Comparison of ENCODE assay signal across 29 cellular contexts in genomic region chr11:15569626-15570025, GRCh38.
DNase-seq lines count a peak whose midpoint lies in the region; TF ChIP-seq lines count a peak whose summit lies in the region.
"Had no signal": no experiment of that assay in that cellular context is flagged by ENCODE, and none has a peak within 500 bp of the region (broad histone marks: within the 10 kb centered on the region; RNA-seq: fewer than 3 reads in every experiment).

No MANE protein-coding gene starts in this region.

- intact Hi-C loops in activated CD4-positive, alpha-beta T cell treated with anti-CD3 and anti-CD28 coated beads, Interleukin-2, amount 10 ng/mL, durations not matched to agents 24 days and 14 days (cut with micrococcal nuclease) = no loop called here

- H3K36me3 Mint-ChIP-seq in activated CD4-positive, alpha-beta T cell treated with anti-CD3 and anti-CD28 coated beads, Interleukin-2, amount 10 ng/mL, durations not matched to agents 24 days and 14 days (ENCODE audit: low read depth) = no peaks in the 10 kb centered on the region
- H3K36me3 Mint-ChIP-seq: activated naive CD8-positive, alpha-beta T cell treated with anti-CD3 and anti-CD28 coated beads for 36 hours; IgD-negative memory B cell; mesothelial cell of epicardium; natural killer cell treated with Interleukin-12 subunit alpha and Interleukin-12 subunit beta and Interleukin-15 and Interleukin-18, amount 100 ng/mL, for 72 hours; stimulated activated naive B cell treated with anti-CD40 and anti-IgM and Interleukin-4, amounts not matched to agents 10 μg/mL and 1 μg/mL and 100 μg/mL, for 72 hours had no signal

- H3K27me3 Mint-ChIP-seq in activated CD4-positive, alpha-beta T cell treated with anti-CD3 and anti-CD28 coated beads, Interleukin-2, amount 10 ng/mL, durations not matched to agents 24 days and 14 days = no peaks in the 10 kb centered on the region
- H3K27me3 Mint-ChIP-seq: activated naive CD8-positive, alpha-beta T cell treated with anti-CD3 and anti-CD28 coated beads for 36 hours; IgD-negative memory B cell; natural killer cell treated with Interleukin-12 subunit alpha and Interleukin-12 subunit beta and Interleukin-15 and Interleukin-18, amount 100 ng/mL, for 72 hours; stimulated activated naive B cell treated with anti-CD40 and anti-IgM and Interleukin-4, amounts not matched to agents 10 μg/mL and 1 μg/mL and 100 μg/mL, for 72 hours had no signal

- no peak for TF ChIP-seq CTCF in 22Rv1 (IDR thresholded peaks at IDR 0.05)

- no peak overlapping the region for H3K4me3 Mint-ChIP-seq in activated CD4-positive, alpha-beta T cell treated with anti-CD3 and anti-CD28 coated beads, Interleukin-2, amount 10 ng/mL, durations not matched to agents 24 days and 14 days
- H3K4me3 Mint-ChIP-seq: activated naive CD8-positive, alpha-beta T cell treated with anti-CD3 and anti-CD28 coated beads for 36 hours; activated T-helper 1 cell treated with anti-CD3 and anti-CD28 coated beads, Interleukin-12 subunit alpha, Interleukin-12 subunit beta, Interleukin-2, Interleukin-4 antibody, amounts not matched to agents 30 ng/mL and 10 ng/mL and 1 ng/mL, durations not matched to agents 14 hours and 24 hours and 36 hours; IgD-negative memory B cell; mesothelial cell of epicardium; natural killer cell treated with Interleukin-12 subunit alpha and Interleukin-12 subunit beta and Interleukin-15 and Interleukin-18, amount 100 ng/mL, for 72 hours; stimulated activated naive B cell treated with anti-CD40 and anti-IgM and Interleukin-4, amounts not matched to agents 10 μg/mL and 1 μg/mL and 100 μg/mL, for 72 hours had no signal

- H3K27ac ChIP-seq in 22Rv1 = peak overlapping the region; percentile 42; the same call in 1 of the 2 replicates
- H3K27ac ChIP-seq: C4-2B, parathyroid adenoma, PC-9, thoracic aorta had no signal

- DNase-seq in NCI-H69 (lab: John Stamatoyannopoulos, UW) (peak; percentile 83), epidermal melanocyte (ENCODE audit: insufficient read length, low spot score) (peak; percentile 41), inferior parietal cortex (ENCODE audit: extremely low spot score) (peak; percentile 13), iPS-NIHi7 (ENCODE audit: extremely low spot score) (no peak), NCI-H82 (lab: John Stamatoyannopoulos, UW) (no peak)
- no peak for DNase-seq in activated CD8-positive, alpha-beta memory T cell treated with anti-CD3 and anti-CD28 coated beads, Interleukin-2, amount 50 U/mL, for 48 hours
- DNase-seq in activated CD4-positive, alpha-beta T cell treated with anti-CD3 and anti-CD28 coated beads, Interleukin-2, amount 10 ng/mL, durations not matched to agents 24 days and 14 days = no peak
- DNase-seq: activated CD8-positive, alpha-beta memory T cell treated with anti-CD3 and anti-CD28 coated beads for 24 hours; activated naive CD8-positive, alpha-beta T cell treated with anti-CD3 and anti-CD28 coated beads for 36 hours; dermis blood vessel endothelial cell; DMS 273 treated with DMSO at 0.1 percent for 48 hours; foreskin fibroblast; GOT3; MG63; NCI-H1436; NCI-H748 treated with DMSO at 0.1 percent for 48 hours; PC-9; SK-N-SH; stimulated activated CD4-positive, alpha-beta T cell treated with anti-CD3 and anti-CD28 coated beads, Interleukin-2, amount 100 ng/mL, for 24 hours; stimulated activated naive B cell treated with anti-CD40 and anti-IgM and Interleukin-4, amounts not matched to agents 10 μg/mL and 1 μg/mL and 100 μg/mL, for 72 hours; T-helper 9 cell had no signal

- no peaks in the 10 kb centered on the region for H3K4me1 Mint-ChIP-seq in activated CD4-positive, alpha-beta T cell treated with anti-CD3 and anti-CD28 coated beads, Interleukin-2, amount 10 ng/mL, durations not matched to agents 24 days and 14 days
- H3K4me1 Mint-ChIP-seq: activated naive CD8-positive, alpha-beta T cell treated with anti-CD3 and anti-CD28 coated beads for 36 hours; IgD-negative memory B cell; stimulated activated naive B cell treated with anti-CD40 and anti-IgM and Interleukin-4, amounts not matched to agents 10 μg/mL and 1 μg/mL and 100 μg/mL, for 72 hours had no signal

- no peaks in the 10 kb centered on the region for H3K9me3 Mint-ChIP-seq in activated CD4-positive, alpha-beta T cell treated with anti-CD3 and anti-CD28 coated beads, Interleukin-2, amount 10 ng/mL, durations not matched to agents 24 days and 14 days
- H3K9me3 Mint-ChIP-seq: activated naive CD8-positive, alpha-beta T cell treated with anti-CD3 and anti-CD28 coated beads for 36 hours; activated T-helper 1 cell treated with anti-CD3 and anti-CD28 coated beads, Interleukin-12 subunit alpha, Interleukin-12 subunit beta, Interleukin-2, Interleukin-4 antibody, amounts not matched to agents 30 ng/mL and 10 ng/mL and 1 ng/mL, durations not matched to agents 14 hours and 24 hours and 36 hours; mesothelial cell of epicardium had no signal

- H3K27ac Mint-ChIP-seq in activated CD4-positive, alpha-beta T cell treated with anti-CD3 and anti-CD28 coated beads, Interleukin-2, amount 10 ng/mL, durations not matched to agents 24 days and 14 days = no peak overlapping the region
- H3K27ac Mint-ChIP-seq: activated naive CD8-positive, alpha-beta T cell treated with anti-CD3 and anti-CD28 coated beads for 36 hours; activated T-helper 1 cell treated with anti-CD3 and anti-CD28 coated beads, Interleukin-12 subunit alpha, Interleukin-12 subunit beta, Interleukin-2, Interleukin-4 antibody, amounts not matched to agents 30 ng/mL and 10 ng/mL and 1 ng/mL, durations not matched to agents 14 hours and 24 hours and 36 hours; IgD-negative memory B cell; mesothelial cell of epicardium; natural killer cell treated with Interleukin-12 subunit alpha and Interleukin-12 subunit beta and Interleukin-15 and Interleukin-18, amount 100 ng/mL, for 72 hours; stimulated activated naive B cell treated with anti-CD40 and anti-IgM and Interleukin-4, amounts not matched to agents 10 μg/mL and 1 μg/mL and 100 μg/mL, for 72 hours had no signal

Comparison
In these comparisons a context has a peak if more than half of its experiments do, and no peak if none do; other contexts are left out.
1. DNase-seq: peak in NCI-H69 (single experiment), epidermal melanocyte (single experiment) and inferior parietal cortex (single experiment); none in activated CD8-positive, alpha-beta memory T cell treated with anti-CD3 and anti-CD28 coated beads, Interleukin-2, amount 50 U/mL, for 48 hours (single experiment), activated CD4-positive, alpha-beta T cell treated with anti-CD3 and anti-CD28 coated beads, Interleukin-2, amount 10 ng/mL, durations not matched to agents 24 days and 14 days (single experiment), iPS-NIHi7 (single experiment) and NCI-H82 (single experiment).